In genomic region chr1:109790735-109791494, GRCh38 we compare ENCODE assay signal across 8 cellular contexts. TPM values are rescaled to one million over a fixed set of nuclear protein-coding genes. Genes with fewer than 3 reads are reported as not detected.
DNase-seq lines count a peak whose midpoint lies in the region; ATAC-seq and TF ChIP-seq lines count a peak whose summit lies in the region.

No MANE protein-coding gene starts in this region.

- intact Hi-C loops in left lung (cut with DNase I), result loop anchor here in 1 of 2 donors (5.0 to 10.0 kb wide), 2 partner anchors 124 to 191 kb away; partner anchors contain the start of genes AHCYL1 and CSF1

- no peaks in the 10 kb centered on the region for H3K9me3 ChIP-seq in left lung

- ATAC-seq in GM18498 (IDR thresholded peaks at IDR 0.05; ENCODE audit: unreplicated experiment), result peak; percentile 76
- peak; percentile 86 for ATAC-seq in HG03108 (IDR thresholded peaks at IDR 0.05; ENCODE audit: unreplicated experiment)
- peak; percentile 46 for ATAC-seq in left lung

- TF ChIP-seq CTCF in left lung (IDR thresholded peaks at IDR 0.05), result peak; percentile 23 to 45

- H3K27me3 ChIP-seq in left lung, result no peaks in the 10 kb centered on the region

- no peak overlapping the region for H3K4me3 ChIP-seq in left lung

- peak; percentile 48 for DNase-seq in T-helper 22 cell (ENCODE audit: low read depth)
- peak; percentile 76 for DNase-seq in amniotic epithelial cell (ENCODE audit: low read depth)
- DNase-seq in left lung, result peak; percentile 77 to 88
- peak; percentile 48 for DNase-seq in stimulated activated CD8-positive, alpha-beta memory T cell treated with anti-CD3 and anti-CD28 coated beads, Interleukin-15, amount 100 ng/mL, for 24 hours (ENCODE audit: low read depth)
- DNase-seq in hepatic stellate cell (ENCODE audit: low spot score), result no peak
- no peak for DNase-seq in hippocampal formation (lab: John Stamatoyannopoulos, UW)

- H3K27ac ChIP-seq in left lung, result peak overlapping the region; percentile 30 to 81

- H3K36me3 ChIP-seq in left lung, result no peaks in the 10 kb centered on the region

- peaks cover 28 to 79% of the 10 kb centered on the region in 2 donors for H3K4me1 ChIP-seq in left lung

RNA-seq across cellular contexts. Expression of gene EPS8L3, which starts 27.2 kb away (rescaled TPM):
- not detected for total RNA-seq in left lung

RNA-seq across cellular contexts. Expression of gene GSTM3, which starts 50.1 kb away (rescaled TPM):
- 10 to 100 TPM; 13.8 to 30.9 TPM for total RNA-seq in left lung

Comparison
In these comparisons a context has a peak if more than half of its experiments do, and no peak if none do; other contexts are left out.
1. DNase-seq: peak in T-helper 22 cell (single experiment), amniotic epithelial cell (single experiment), left lung (2 of 2) and stimulated activated CD8-positive, alpha-beta memory T cell treated with anti-CD3 and anti-CD28 coated beads, Interleukin-15, amount 100 ng/mL, for 24 hours (single experiment); none in hepatic stellate cell (single experiment) and hippocampal formation (0 of 2).
2. Peak in every context shown above with its lines, with median percentiles within 50 percentile points of each other: ATAC-seq.